8 cellular contexts compared by ENCODE assay signal in the genomic region with DNA sequence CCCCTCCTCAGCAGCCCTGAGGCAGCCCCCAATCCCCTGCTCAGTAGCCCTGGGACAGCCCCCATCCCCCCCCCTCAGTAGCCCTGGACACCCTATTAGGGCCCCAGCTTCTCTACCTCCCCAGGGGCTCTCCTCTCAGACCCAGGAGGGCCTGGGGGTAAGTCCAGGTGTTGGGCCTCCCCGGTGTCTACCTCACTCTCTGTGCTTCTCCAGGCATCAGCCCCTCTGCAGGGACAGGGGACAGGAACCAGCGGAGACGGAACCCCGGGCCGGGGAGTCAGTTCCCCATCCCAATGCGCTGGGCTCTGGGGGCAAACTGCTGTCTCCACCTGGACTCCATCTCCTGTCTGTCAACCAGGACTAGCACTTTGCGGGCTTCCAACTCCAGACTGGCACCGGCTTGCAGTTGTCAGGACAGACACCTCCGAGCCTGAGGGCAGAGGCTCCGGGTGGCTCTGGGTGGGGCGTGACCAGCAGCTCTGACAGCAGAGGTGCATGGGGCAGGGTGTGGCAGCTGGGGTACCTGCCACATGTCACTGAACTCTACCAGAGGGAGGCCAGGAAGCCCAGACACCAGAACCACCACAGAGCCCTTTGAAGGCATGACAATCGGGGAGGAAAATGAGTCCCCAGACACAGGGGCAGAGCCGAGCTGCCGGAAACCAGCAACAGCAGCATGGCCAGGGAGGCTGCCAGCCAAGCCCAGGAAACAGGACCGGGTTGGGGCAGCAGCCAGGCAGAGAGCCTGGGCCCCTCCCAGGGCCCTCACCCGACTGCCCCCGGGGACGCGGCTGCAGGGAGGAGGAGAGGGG. TPM values are rescaled to one million over a fixed set of nuclear protein-coding genes. Genes with fewer than 3 reads are reported as not detected.
DNase-seq lines count a peak whose midpoint lies in the region; ATAC-seq and TF ChIP-seq lines count a peak whose summit lies in the region.

No MANE protein-coding gene starts in this region.

- no peaks in the 10 kb centered on the region for H3K79me2 ChIP-seq in PC-3 (ENCODE audit: low read length)

- H3K36me3 ChIP-seq in A673 (ENCODE audit: insufficient read depth, low read length, poor library complexity, severe bottlenecking) (no peaks in the 10 kb centered on the region), PC-3 (ENCODE audit: low read depth, low read length) (no peaks in the 10 kb centered on the region), mesenchymal stem cell (ENCODE audit: control insufficient read depth in 1 of 2, insufficient read depth in 2 of 2, low read depth in 1 of 2, low read length in 2 of 2) (no peaks in the 10 kb centered on the region)

- H2BK5ac ChIP-seq in mesenchymal stem cell (ENCODE audit: low read depth, low read length, poor library complexity, severe bottlenecking), result no peak overlapping the region

- H3K9ac ChIP-seq in PC-3 (ENCODE audit: low read length) (no peak overlapping the region), mesenchymal stem cell (ENCODE audit: low read length) (no peak overlapping the region)

- H3K27me3 ChIP-seq in A673 (replicated peaks; ENCODE audit: insufficient read depth, low read depth, low read length, poor library complexity), result no peaks in the 10 kb centered on the region
- 0 out of 2 replicates have a peak, but pooled peaks cover 7% of the 10 kb centered on the region for H3K27me3 ChIP-seq in PC-3 (ENCODE audit: low read length)
- peaks cover 26 to 63% of the 10 kb centered on the region in 2 experiments for H3K27me3 ChIP-seq in mesenchymal stem cell (ENCODE audit: control insufficient read depth in 1 of 2, insufficient read depth in 1 of 2, low read length in 2 of 2)

- H3K4me2 ChIP-seq in PC-3 (ENCODE audit: low read length) (peak overlapping the region; percentile 53; the same call in 1 of the 2 replicates), mesenchymal stem cell (ENCODE audit: low read length, poor library complexity, severe bottlenecking) (no peak overlapping the region)

- CTCF ChIA-PET in A673 (lab: Charles Lee), result no interaction called here
- CTCF ChIA-PET in PC-3 (lab: Charles Lee), result no interaction called here

- H4K91ac ChIP-seq in mesenchymal stem cell (ENCODE audit: low read length), result peak overlapping the region; percentile 66

- no peak overlapping the region for H2AK5ac ChIP-seq in mesenchymal stem cell (ENCODE audit: low read length, severe bottlenecking)

- no peak overlapping the region for H3K4ac ChIP-seq in mesenchymal stem cell (ENCODE audit: low read depth in 1 of 2, low read length in 2 of 2)

- H2BK15ac ChIP-seq in mesenchymal stem cell (ENCODE audit: low read depth, poor library complexity, severe bottlenecking), result peak overlapping the region; percentile 77

- no peak overlapping the region for H3K23ac ChIP-seq in mesenchymal stem cell (ENCODE audit: low read length in 2 of 2)

- BruUV-seq in A673 (replicated peaks; lab: Mats Ljungman, UMichigan) (no TSS peak), PC-3 (replicated peaks; lab: Mats Ljungman, UMichigan) (no TSS peak)

- intact Hi-C loops in A673 (cut with micrococcal nuclease; ENCODE audit: unreplicated experiment), result no loop called here
- intact Hi-C loops in PC-3 (cut with micrococcal nuclease), result no loop called here

- 74% methylated on average over 18 of the region's 19 CpGs for WGBS in mesenchymal stem cell

- ATAC-seq in PC-3, result peak; percentile 60

- H3K9me2 ChIP-seq in PC-3 (replicated peaks; ENCODE audit: low read length), result no peaks in the 10 kb centered on the region

- H4K20me1 ChIP-seq in PC-3 (ENCODE audit: low read length), result no peaks in the 10 kb centered on the region

- H2AFZ ChIP-seq in PC-3 (ENCODE audit: low read length), result 0 out of 2 replicates have a peak overlapping the region, but pooled peaks have one; percentile 13
- H2AFZ ChIP-seq in mesenchymal stem cell (ENCODE audit: low read depth, low read length), result peak overlapping the region; percentile 36

- POLR2A ChIA-PET in A673 (lab: Charles Lee; ENCODE audit: low non-redundant PET), result no interaction called here
- POLR2A ChIA-PET in PC-3 (lab: Charles Lee; ENCODE audit: unreplicated experiment), result no interaction called here

- no peaks in the 10 kb centered on the region for H3K79me1 ChIP-seq in mesenchymal stem cell (replicated peaks; ENCODE audit: low read length, poor library complexity, severe bottlenecking)

- no peak overlapping the region for H4K8ac ChIP-seq in mesenchymal stem cell (ENCODE audit: low read length)

- H3K18ac ChIP-seq in mesenchymal stem cell (ENCODE audit: low read depth in 1 of 2, low read length in 2 of 2), result peak overlapping the region in 1 of 2 experiments; percentile 57

- DNase-seq in A673 (ENCODE audit: low spot score) (peak; percentile 52), PC-3 (no peak), mesenchymal stem cell (no peak), KG1 (lab: John Stamatoyannopoulos, UW) (no peak), KBM-7 (no peak), DMS79 treated with DMSO at 0.1 percent for 48 hours (lab: John Stamatoyannopoulos, UW) (no peak), germinal center (ENCODE audit: low spot score) (no peak)
- peak; percentile 78 for DNase-seq in activated effector memory CD4-positive, alpha-beta T cell treated with anti-CD3 and anti-CD28 coated beads, Interleukin-2, amount 50 U/mL, for 16 hours

- no peak overlapping the region for H3K4me3 ChIP-seq in A673 (ENCODE audit: low read depth, low read length, poor library complexity, severe bottlenecking)
- H3K4me3 ChIP-seq in PC-3 (ENCODE audit: low read length), result no peak overlapping the region
- H3K4me3 ChIP-seq in mesenchymal stem cell (ENCODE audit: insufficient read depth in 1 of 2, low read depth in 1 of 2, low read length in 2 of 2), result no peak overlapping the region

- H3K9me3 ChIP-seq in A673 (ENCODE audit: low read depth, low read length, poor library complexity, severe bottlenecking) (no peaks in the 10 kb centered on the region), PC-3 (ENCODE audit: low read length) (no peaks in the 10 kb centered on the region), mesenchymal stem cell (ENCODE audit: control insufficient read depth, low read length) (no peaks in the 10 kb centered on the region)

- no peak overlapping the region for H2BK120ac ChIP-seq in mesenchymal stem cell (ENCODE audit: low read depth, low read length)

- H3K27ac ChIP-seq in A673 (ENCODE audit: low read depth, low read length, poor library complexity, severe bottlenecking) (peak overlapping the region; percentile 22), PC-3 (ENCODE audit: low read length) (no peak overlapping the region), mesenchymal stem cell (ENCODE audit: low read length, poor library complexity, severe bottlenecking) (no peak overlapping the region)

- TF ChIP-seq CTCF in A673 (conservative IDR thresholded peaks at IDR 0.05; ENCODE audit: low read depth, low read length) (no peak), PC-3 (conservative IDR thresholded peaks at IDR 0.05; ENCODE audit: low read depth, low read length) (no peak)

- H2BK12ac ChIP-seq in mesenchymal stem cell (ENCODE audit: low read length in 2 of 2), result peak overlapping the region; percentile 45 to 96

- no peaks in the 10 kb centered on the region for H3F3A ChIP-seq in PC-3 (ENCODE audit: low read length, unreplicated experiment)

- peak overlapping the region in 1 of 2 experiments; percentile 23 for H3K14ac ChIP-seq in mesenchymal stem cell (ENCODE audit: low read length in 2 of 2)

- in situ Hi-C loops in KBM-7 (cut with MboI; ENCODE audit: low pct_unique_long_range_greater_than_20kb, low sequenced_read_pairs), result no loop called here

- H3K4me1 ChIP-seq in A673 (ENCODE audit: insufficient read depth, low read length, poor library complexity, severe bottlenecking) (peaks cover 41% of the 10 kb centered on the region), PC-3 (ENCODE audit: insufficient read depth, low read length) (0 out of 2 replicates have a peak, but pooled peaks cover 2% of the 10 kb centered on the region), mesenchymal stem cell (ENCODE audit: control insufficient read depth, insufficient read depth, low read depth, low read length) (peaks cover 1% of the 10 kb centered on the region)

RNA-seq across cellular contexts. Expression of a gene that starts 17.7 kb away (rescaled TPM):
- total RNA-seq in A673 (2021) (58.2 and 63.8 TPM in 2 replicates), PC-3 (2014; rRNA removed) (65.9 and 77.3 TPM in 2 replicates)
- polyA plus RNA-seq in mesenchymal stem cell (2013, experiment 1 of 2), result 28.9 TPM
- polyA plus RNA-seq in mesenchymal stem cell (2013, experiment 2 of 2), result 28.1 TPM

Comparison
In these comparisons a context has a peak if more than half of its experiments do, and no peak if none do; other contexts are left out.
1. DNase-seq: peak in A673 (single experiment) and activated effector memory CD4-positive, alpha-beta T cell treated with anti-CD3 and anti-CD28 coated beads, Interleukin-2, amount 50 U/mL, for 16 hours (single experiment); none in PC-3 (single experiment), mesenchymal stem cell (single experiment), KG1 (single experiment), KBM-7 (single experiment), DMS79 treated with DMSO at 0.1 percent for 48 hours (single experiment) and germinal center (single experiment).